Comparison of ENCODE assay signal across 8 cellular contexts in the genomic region with DNA sequence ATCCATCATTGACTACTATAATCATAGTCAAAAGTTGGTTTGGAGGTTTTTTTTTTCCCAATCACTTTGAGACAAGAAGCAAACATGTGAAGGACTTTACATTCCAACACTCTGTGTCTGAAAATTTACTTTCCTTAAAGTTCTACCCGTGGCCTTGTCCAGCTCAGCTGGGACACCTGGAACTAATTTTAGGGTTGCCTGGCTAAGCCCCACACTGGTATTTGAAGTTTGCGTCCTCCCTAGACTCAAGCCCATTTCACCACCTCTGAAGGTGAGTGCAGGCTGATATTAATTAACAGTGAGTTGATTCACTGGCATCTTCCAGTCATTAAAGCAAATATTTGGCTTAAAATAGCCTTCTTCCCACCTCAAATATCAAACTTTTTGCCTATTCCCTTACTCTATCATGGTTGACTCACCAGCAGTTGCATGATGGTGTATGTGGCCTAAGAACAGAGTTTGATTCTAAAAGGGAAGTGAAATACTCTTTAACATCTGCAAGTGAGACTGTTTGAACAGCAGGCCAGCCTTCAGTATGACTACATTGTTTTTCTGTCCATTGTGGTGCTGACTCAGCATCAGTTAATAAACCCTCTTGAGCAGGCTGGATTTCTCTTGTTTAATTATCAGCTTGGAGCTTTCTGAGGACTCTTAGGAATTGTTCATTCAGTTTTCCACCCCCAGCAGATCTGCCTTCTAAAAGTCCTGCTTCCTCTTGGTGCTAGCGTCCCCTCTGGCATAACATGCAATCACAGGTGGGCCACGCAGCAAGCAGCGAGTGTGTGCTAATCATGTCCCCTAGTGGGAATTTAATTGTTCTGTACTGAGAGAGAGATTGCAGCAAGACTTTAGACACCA. TPM values are rescaled to one million over a fixed set of nuclear protein-coding genes. Genes with fewer than 3 reads are reported as not detected.
DNase-seq lines count a peak whose midpoint lies in the region; ATAC-seq and TF ChIP-seq lines count a peak whose summit lies in the region.

No MANE protein-coding gene starts in this region.

- no peak for DNase-seq in activated CD4-positive, CD25-positive, alpha-beta regulatory T cell (lab: John Stamatoyannopoulos, UW)
- DNase-seq in PC-3 (peak; percentile 54), natural killer cell (no peak)
- no peak for DNase-seq in stimulated activated naive CD4-positive, alpha-beta T cell (lab: John Stamatoyannopoulos, UW)

- H3K36me3 ChIP-seq in PC-3 (ENCODE audit: low read depth, low read length), result no peaks in the 10 kb centered on the region

- peaks cover 60% of the 10 kb centered on the region for H3K4me1 Mint-ChIP-seq in dendritic cell treated with granulocyte-macrophage colony-stimulating factor and Interleukin-4, amounts not matched to agents 40 ng/mL and 50 ng/mL, for 4 days (ENCODE audit: low read depth)
- peaks cover 56 to 58% of the 10 kb centered on the region in 2 donors for H3K4me1 Mint-ChIP-seq in natural killer cell

- H3K9me3 Mint-ChIP-seq in dendritic cell treated with granulocyte-macrophage colony-stimulating factor and Interleukin-4, amounts not matched to agents 40 ng/mL and 50 ng/mL, for 4 days, result no peaks in the 10 kb centered on the region
- no peaks in the 10 kb centered on the region for H3K9me3 Mint-ChIP-seq in natural killer cell

- H3F3A ChIP-seq in PC-3 (ENCODE audit: low read length, unreplicated experiment), result no peaks in the 10 kb centered on the region

- POLR2A ChIA-PET in PC-3 (lab: Charles Lee; ENCODE audit: unreplicated experiment), result interaction anchor here (0.6 kb wide), 1 partner anchor 653 kb away, joined by 4 read pairs; no protein-coding TSS in a partner anchor

- peaks cover 48% of the 10 kb centered on the region for H3K4me1 ChIP-seq in PC-3 (ENCODE audit: insufficient read depth, low read length)

- H3K27ac ChIP-seq in PC-3 (ENCODE audit: low read length), result peak overlapping the region; percentile 68

- H3K27ac Mint-ChIP-seq in dendritic cell treated with granulocyte-macrophage colony-stimulating factor and Interleukin-4, amounts not matched to agents 40 ng/mL and 50 ng/mL, for 4 days, result peak overlapping the region; percentile 99
- H3K27ac Mint-ChIP-seq in natural killer cell, result peak overlapping the region; percentile 88 to 97

- H3K27me3 ChIP-seq in PC-3 (ENCODE audit: low read length), result no peaks in the 10 kb centered on the region

- peaks cover 5% of the 10 kb centered on the region for H3K27me3 Mint-ChIP-seq in dendritic cell treated with granulocyte-macrophage colony-stimulating factor and Interleukin-4, amounts not matched to agents 40 ng/mL and 50 ng/mL, for 4 days
- H3K27me3 Mint-ChIP-seq in natural killer cell (ENCODE audit: low read depth in 2 of 2), result no peaks in the 10 kb centered on the region

- TF ChIP-seq CTCF in PC-3 (conservative IDR thresholded peaks at IDR 0.05; ENCODE audit: low read depth, low read length), result peak; percentile 60
- TF ChIP-seq CTCF in natural killer cell (IDR thresholded peaks at IDR 0.05), result no peak

- ATAC-seq in activated CD4-positive, CD25-positive, alpha-beta regulatory T cell treated with anti-CD3 and anti-CD28 coated beads, Interleukin-2, amount 50 U/mL, for 24 hours, result peak; percentile 58 to 59
- peak; percentile 75 for ATAC-seq in GM21423 (IDR thresholded peaks at IDR 0.05; ENCODE audit: unreplicated experiment)
- ATAC-seq in HG03565 (IDR thresholded peaks at IDR 0.05; ENCODE audit: unreplicated experiment), result peak; percentile 74
- ATAC-seq in PC-3, result 0 out of 2 replicates have a peak, but pooled peaks have one; percentile 8
- peak in 1 of 3 donors; percentile 24 for ATAC-seq in natural killer cell

- CTCF ChIA-PET in PC-3 (lab: Charles Lee), result interaction anchor here (0.6 kb wide), 1 partner anchor 134 kb away, joined by 6 read pairs; no protein-coding TSS in a partner anchor

- peak overlapping the region; percentile 100; the same call in 1 of the 2 replicates for H2AFZ ChIP-seq in PC-3 (ENCODE audit: low read length)

- H3K9ac ChIP-seq in PC-3 (ENCODE audit: low read length), result no peak overlapping the region

- peak overlapping the region; percentile 88 for H3K4me3 Mint-ChIP-seq in dendritic cell treated with granulocyte-macrophage colony-stimulating factor and Interleukin-4, amounts not matched to agents 40 ng/mL and 50 ng/mL, for 4 days
- peak overlapping the region; percentile 94 for H3K4me3 Mint-ChIP-seq in natural killer cell

- intact Hi-C loops in PC-3 (cut with micrococcal nuclease) (loop anchor here (1.0 to 10.0 kb wide), 2 partner anchors 560 to 653 kb away; no protein-coding TSS in a partner anchor), natural killer cell (cut with micrococcal nuclease) (no loop called here)
- intact Hi-C loops in dendritic cell treated with granulocyte-macrophage colony-stimulating factor and Interleukin-4, amounts not matched to agents 40 ng/mL and 50 ng/mL, for 4 days (cut with micrococcal nuclease), result loop anchor here (10.0 kb wide), 1 partner anchor 600 kb away; no protein-coding TSS in a partner anchor

- no TSS peak for BruUV-seq in PC-3 (replicated peaks; lab: Mats Ljungman, UMichigan)

- H4K20me1 ChIP-seq in PC-3 (ENCODE audit: low read length), result no peaks in the 10 kb centered on the region

- no peaks in the 10 kb centered on the region for H3K9me2 ChIP-seq in PC-3 (replicated peaks; ENCODE audit: low read length)

- peak overlapping the region; percentile 97 for H3K4me2 ChIP-seq in PC-3 (ENCODE audit: low read length)

- H3K36me3 Mint-ChIP-seq in dendritic cell treated with granulocyte-macrophage colony-stimulating factor and Interleukin-4, amounts not matched to agents 40 ng/mL and 50 ng/mL, for 4 days (ENCODE audit: low read depth), result peaks cover 37% of the 10 kb centered on the region
- no peaks in the 10 kb centered on the region for H3K36me3 Mint-ChIP-seq in natural killer cell

- peak overlapping the region; percentile 86; the same call in 1 of the 2 replicates for H3K4me3 ChIP-seq in PC-3 (ENCODE audit: low read length)

- peaks cover 11% of the 10 kb centered on the region; the same call in 1 of the 2 replicates for H3K79me2 ChIP-seq in PC-3 (ENCODE audit: low read length)

- no peaks in the 10 kb centered on the region for H3K9me3 ChIP-seq in PC-3 (ENCODE audit: low read length)

RNA-seq across cellular contexts. Expression of gene PRDM1, which starts 1.8 kb away (rescaled TPM):
- total RNA-seq in PC-3 (2014; rRNA removed), result 2.0 and 2.5 TPM in 2 replicates
- total RNA-seq in natural killer cell, result 100 to 1,000 TPM; 165 to 180 (median 177) TPM

Comparison
In these comparisons a context has a peak if more than half of its experiments do, and no peak if none do; other contexts are left out.
1. RNA of gene PRDM1, which starts 1.8 kb away (total RNA-seq): 165 to 180 TPM in natural killer cell; 2.0 to 2.5 TPM in PC-3; every median in the first group is over 10 times any median in the second.